In genomic region chr15:74780983-74781672, GRCh38 we compare ENCODE assay signal across 8 cellular contexts. TPM values are rescaled to one million over a fixed set of nuclear protein-coding genes. Genes with fewer than 3 reads are reported as not detected.
DNase-seq lines count a peak whose midpoint lies in the region; ATAC-seq and TF ChIP-seq lines count a peak whose summit lies in the region.

No MANE protein-coding gene starts in this region.

- ATAC-seq in natural killer cell (peak in 2 of 3 donors; percentile 14 to 21), GM19455 (IDR thresholded peaks at IDR 0.05; ENCODE audit: unreplicated experiment) (no peak)

- TF ChIP-seq CTCF in natural killer cell (IDR thresholded peaks at IDR 0.05), result no peak

- peak overlapping the region; percentile 77 for H3K4me3 Mint-ChIP-seq in dendritic cell treated with granulocyte-macrophage colony-stimulating factor and Interleukin-4, amounts not matched to agents 40 ng/mL and 50 ng/mL, for 4 days
- peak overlapping the region; percentile 92 for H3K4me3 Mint-ChIP-seq in natural killer cell

- intact Hi-C loops in dendritic cell treated with granulocyte-macrophage colony-stimulating factor and Interleukin-4, amounts not matched to agents 40 ng/mL and 50 ng/mL, for 4 days (cut with micrococcal nuclease), result no loop called here
- intact Hi-C loops in natural killer cell (cut with micrococcal nuclease), result loop anchor here (10.0 kb wide), 2 partner anchors 424 to 674 kb away; partner anchors contain the start of genes C15orf39 and SIN3A

- DNase-seq in NCI-H2171 treated with DMSO at 0.1 percent for 48 hours (lab: John Stamatoyannopoulos, UW), result peak; percentile 20
- DNase-seq in NCI-H2171 (lab: John Stamatoyannopoulos, UW), result no peak
- peak; percentile 55 for DNase-seq in RPMI8226
- DNase-seq in natural killer cell, result no peak
- DNase-seq in NCI-H2107 (lab: John Stamatoyannopoulos, UW), result no peak
- no peak for DNase-seq in DMS153 treated with DMSO at 0.1 percent for 48 hours (lab: John Stamatoyannopoulos, UW; ENCODE audit: unreplicated experiment)

- no peaks in the 10 kb centered on the region for H3K27me3 Mint-ChIP-seq in dendritic cell treated with granulocyte-macrophage colony-stimulating factor and Interleukin-4, amounts not matched to agents 40 ng/mL and 50 ng/mL, for 4 days
- no peaks in the 10 kb centered on the region for H3K27me3 Mint-ChIP-seq in natural killer cell (ENCODE audit: low read depth in 2 of 2)

- H3K9me3 Mint-ChIP-seq in dendritic cell treated with granulocyte-macrophage colony-stimulating factor and Interleukin-4, amounts not matched to agents 40 ng/mL and 50 ng/mL, for 4 days, result no peaks in the 10 kb centered on the region
- H3K9me3 Mint-ChIP-seq in natural killer cell, result no peaks in the 10 kb centered on the region

- peak overlapping the region; percentile 93 for H3K27ac Mint-ChIP-seq in dendritic cell treated with granulocyte-macrophage colony-stimulating factor and Interleukin-4, amounts not matched to agents 40 ng/mL and 50 ng/mL, for 4 days
- peak overlapping the region; percentile 97 to 98 for H3K27ac Mint-ChIP-seq in natural killer cell

- peaks cover 83% of the 10 kb centered on the region for H3K4me1 Mint-ChIP-seq in dendritic cell treated with granulocyte-macrophage colony-stimulating factor and Interleukin-4, amounts not matched to agents 40 ng/mL and 50 ng/mL, for 4 days (ENCODE audit: low read depth)
- H3K4me1 Mint-ChIP-seq in natural killer cell, result peaks cover 79 to 89% of the 10 kb centered on the region in 2 donors

- peaks cover 38% of the 10 kb centered on the region for H3K36me3 Mint-ChIP-seq in dendritic cell treated with granulocyte-macrophage colony-stimulating factor and Interleukin-4, amounts not matched to agents 40 ng/mL and 50 ng/mL, for 4 days (ENCODE audit: low read depth)
- no peaks in the 10 kb centered on the region for H3K36me3 Mint-ChIP-seq in natural killer cell

RNA-seq across cellular contexts. Expression of gene CSK, which starts 0.8 kb away (rescaled TPM):
- 100 to 1,000 TPM; 282 to 334 (median 287) TPM for total RNA-seq in natural killer cell

RNA-seq across cellular contexts. Expression of gene LMAN1L, which starts 31.5 kb away (rescaled TPM):
- total RNA-seq in natural killer cell, result 1 to 10 TPM in 1 of 3 donors, under 1 TPM in 2; 0.72 to 1.1 (median 0.94) TPM

RNA-seq across cellular contexts. Expression of gene CYP1A2, which starts 32.5 kb away (rescaled TPM):
- total RNA-seq in natural killer cell, result not detected

RNA-seq across cellular contexts. Expression of gene CPLX3, which starts 45.3 kb away (rescaled TPM):
- total RNA-seq in natural killer cell, result under 1 TPM in 2 of 3 donors, not detected in 1; 0.16 to 0.93 TPM

RNA-seq across cellular contexts. Expression of gene CYP1A1, which starts 55.8 kb away (rescaled TPM):
- under 1 TPM in 1 of 3 donors, not detected in 2; 0.33 TPM for total RNA-seq in natural killer cell

Comparison
In these comparisons a context has a peak if more than half of its experiments do, and no peak if none do; other contexts are left out.
1. DNase-seq: peak in NCI-H2171 treated with DMSO at 0.1 percent for 48 hours (single experiment) and RPMI8226 (single experiment); none in NCI-H2171 (single experiment), natural killer cell (single experiment), NCI-H2107 (single experiment) and DMS153 treated with DMSO at 0.1 percent for 48 hours (single experiment).